ENCODE assay signal across 1 cellular context in genomic region chr9:131078427-131079366, GRCh38.
TF ChIP-seq lines count a peak whose summit lies in the region.

No MANE protein-coding gene starts in this region.

TF ChIP-seq in HepG2, 621 proteins besides CTCF, POLR2A, EP300 and RAD21 (continued from another document and continues in another):
- no peak; the same call in 1 of the 2 replicates for TF ChIP-seq ZNF607 (CRISPR knock-in tag; IDR thresholded peaks at IDR 0.05; ENCODE audit: borderline replicate concordance)
- TF ChIP-seq, protein P1, sequence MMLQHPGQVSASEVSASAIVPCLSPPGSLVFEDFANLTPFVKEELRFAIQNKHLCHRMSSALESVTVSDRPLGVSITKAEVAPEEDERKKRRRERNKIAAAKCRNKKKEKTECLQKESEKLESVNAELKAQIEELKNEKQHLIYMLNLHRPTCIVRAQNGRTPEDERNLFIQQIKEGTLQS (CRISPR knock-in tag; IDR thresholded peaks at IDR 0.05) = 0 out of 2 replicates have a peak, but pooled peaks have one; percentile 25
- TF ChIP-seq, protein P2, sequence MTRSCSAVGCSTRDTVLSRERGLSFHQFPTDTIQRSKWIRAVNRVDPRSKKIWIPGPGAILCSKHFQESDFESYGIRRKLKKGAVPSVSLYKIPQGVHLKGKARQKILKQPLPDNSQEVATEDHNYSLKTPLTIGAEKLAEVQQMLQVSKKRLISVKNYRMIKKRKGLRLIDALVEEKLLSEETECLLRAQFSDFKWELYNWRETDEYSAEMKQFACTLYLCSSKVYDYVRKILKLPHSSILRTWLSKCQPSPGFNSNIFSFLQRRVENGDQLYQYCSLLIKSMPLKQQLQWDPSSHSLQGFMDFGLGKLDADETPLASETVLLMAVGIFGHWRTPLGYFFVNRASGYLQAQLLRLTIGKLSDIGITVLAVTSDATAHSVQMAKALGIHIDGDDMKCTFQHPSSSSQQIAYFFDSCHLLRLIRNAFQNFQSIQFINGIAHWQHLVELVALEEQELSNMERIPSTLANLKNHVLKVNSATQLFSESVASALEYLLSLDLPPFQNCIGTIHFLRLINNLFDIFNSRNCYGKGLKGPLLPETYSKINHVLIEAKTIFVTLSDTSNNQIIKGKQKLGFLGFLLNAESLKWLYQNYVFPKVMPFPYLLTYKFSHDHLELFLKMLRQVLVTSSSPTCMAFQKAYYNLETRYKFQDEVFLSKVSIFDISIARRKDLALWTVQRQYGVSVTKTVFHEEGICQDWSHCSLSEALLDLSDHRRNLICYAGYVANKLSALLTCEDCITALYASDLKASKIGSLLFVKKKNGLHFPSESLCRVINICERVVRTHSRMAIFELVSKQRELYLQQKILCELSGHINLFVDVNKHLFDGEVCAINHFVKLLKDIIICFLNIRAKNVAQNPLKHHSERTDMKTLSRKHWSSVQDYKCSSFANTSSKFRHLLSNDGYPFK (CRISPR knock-in tag; IDR thresholded peaks at IDR 0.05; ENCODE audit: borderline replicate concordance) = peak; percentile 40; the same call in 1 of the 2 replicates
- TF ChIP-seq KAT7 (CRISPR knock-in tag; IDR thresholded peaks at IDR 0.05; ENCODE audit: borderline replicate concordance) = no peak
- TF ChIP-seq REPIN1 (CRISPR knock-in tag; IDR thresholded peaks at IDR 0.05; ENCODE audit: borderline replicate concordance, low read depth) = 0 out of 2 replicates have a peak, but pooled peaks have one; percentile 37
- TF ChIP-seq PHF21A (CRISPR knock-in tag; IDR thresholded peaks at IDR 0.05) = 0 out of 2 replicates have a peak, but pooled peaks have one; percentile 18
- TF ChIP-seq TRIM22 (IDR thresholded peaks at IDR 0.05) = no peak
- no peak for TF ChIP-seq NKX3-1 (CRISPR knock-in tag; IDR thresholded peaks at IDR 0.05)
- no peak for TF ChIP-seq ADNP (CRISPR knock-in tag; IDR thresholded peaks at IDR 0.05)
- no peak for TF ChIP-seq POLR2G (IDR thresholded peaks at IDR 0.05; ENCODE audit: low read depth, low read length)
- no peak for TF ChIP-seq ZNF260 (CRISPR knock-in tag; IDR thresholded peaks at IDR 0.05; ENCODE audit: borderline replicate concordance, low read depth)
- TF ChIP-seq PCBP1 (IDR thresholded peaks at IDR 0.05; ENCODE audit: borderline replicate concordance, low read depth, low read length) = no peak
- no peak for TF ChIP-seq U2AF2 (IDR thresholded peaks at IDR 0.05; ENCODE audit: low read depth, low read length)
- no peak for TF ChIP-seq ZBTB3 (CRISPR knock-in tag; IDR thresholded peaks at IDR 0.05; ENCODE audit: borderline replicate concordance, low read depth)
- TF ChIP-seq ZBTB7A (CRISPR knock-in tag; IDR thresholded peaks at IDR 0.05) = no peak
- TF ChIP-seq ZNF350 (CRISPR knock-in tag; IDR thresholded peaks at IDR 0.05; ENCODE audit: borderline replicate concordance, low read depth) = peak; percentile 27; the same call in 1 of the 2 replicates
- TF ChIP-seq GPN1 (CRISPR knock-in tag; IDR thresholded peaks at IDR 0.05; ENCODE audit: borderline replicate concordance) = no peak
- TF ChIP-seq RBM22 (optimal IDR thresholded peaks at IDR 0.05; ENCODE audit: low read length) = no peak
- TF ChIP-seq FOXK1 (CRISPR knock-in tag; IDR thresholded peaks at IDR 0.05; ENCODE audit: borderline replicate concordance, low read depth) = no peak
- no peak for TF ChIP-seq PHF5A (CRISPR knock-in tag; IDR thresholded peaks at IDR 0.05; ENCODE audit: low read depth, unreplicated experiment)
- TF ChIP-seq ZNF136 (CRISPR knock-in tag; IDR thresholded peaks at IDR 0.05; ENCODE audit: low read depth) = no peak
- TF ChIP-seq ZBTB4 (CRISPR knock-in tag; IDR thresholded peaks at IDR 0.05; ENCODE audit: borderline replicate concordance) = no peak; the same call in 1 of the 2 replicates
- no peak for TF ChIP-seq TSC22D2 (CRISPR knock-in tag; IDR thresholded peaks at IDR 0.05; ENCODE audit: borderline replicate concordance)
- no peak for TF ChIP-seq GATA4 (IDR thresholded peaks at IDR 0.05; ENCODE audit: borderline replicate concordance, low read depth)
- no peak for TF ChIP-seq SNAPC5 (CRISPR knock-in tag; IDR thresholded peaks at IDR 0.05; ENCODE audit: borderline replicate concordance)
- TF ChIP-seq, protein P3, sequence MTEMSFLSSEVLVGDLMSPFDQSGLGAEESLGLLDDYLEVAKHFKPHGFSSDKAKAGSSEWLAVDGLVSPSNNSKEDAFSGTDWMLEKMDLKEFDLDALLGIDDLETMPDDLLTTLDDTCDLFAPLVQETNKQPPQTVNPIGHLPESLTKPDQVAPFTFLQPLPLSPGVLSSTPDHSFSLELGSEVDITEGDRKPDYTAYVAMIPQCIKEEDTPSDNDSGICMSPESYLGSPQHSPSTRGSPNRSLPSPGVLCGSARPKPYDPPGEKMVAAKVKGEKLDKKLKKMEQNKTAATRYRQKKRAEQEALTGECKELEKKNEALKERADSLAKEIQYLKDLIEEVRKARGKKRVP (CRISPR knock-in tag; IDR thresholded peaks at IDR 0.05) = peak in 1 of 2 experiments; percentile 94; a peak in 2 of 4 replicates
- TF ChIP-seq ZNF180 (CRISPR knock-in tag; IDR thresholded peaks at IDR 0.05; ENCODE audit: borderline replicate concordance, low read depth) = no peak
- no peak for TF ChIP-seq ARNT (IDR thresholded peaks at IDR 0.05)
- TF ChIP-seq ZNF280B (CRISPR knock-in tag; IDR thresholded peaks at IDR 0.05; ENCODE audit: borderline replicate concordance) = no peak
- TF ChIP-seq MXI1 (IDR thresholded peaks at IDR 0.05; ENCODE audit: borderline replicate concordance, low read depth, low read length) = no peak
- no peak for TF ChIP-seq ARHGAP35 (CRISPR knock-in tag; IDR thresholded peaks at IDR 0.05; ENCODE audit: borderline replicate concordance)
- peak; percentile 19; the same call in 1 of the 2 replicates for TF ChIP-seq KDM5B (CRISPR knock-in tag; IDR thresholded peaks at IDR 0.05; ENCODE audit: borderline replicate concordance)
- no peak for TF ChIP-seq SRSF1 (optimal IDR thresholded peaks at IDR 0.05; ENCODE audit: low read depth, low read length)
- TF ChIP-seq NONO (IDR thresholded peaks at IDR 0.05) = no peak
- 0 out of 2 replicates have a peak, but pooled peaks have one; percentile 40 for TF ChIP-seq NONO (CRISPR knock-in tag; conservative IDR thresholded peaks at IDR 0.05)
- TF ChIP-seq, protein P4, sequence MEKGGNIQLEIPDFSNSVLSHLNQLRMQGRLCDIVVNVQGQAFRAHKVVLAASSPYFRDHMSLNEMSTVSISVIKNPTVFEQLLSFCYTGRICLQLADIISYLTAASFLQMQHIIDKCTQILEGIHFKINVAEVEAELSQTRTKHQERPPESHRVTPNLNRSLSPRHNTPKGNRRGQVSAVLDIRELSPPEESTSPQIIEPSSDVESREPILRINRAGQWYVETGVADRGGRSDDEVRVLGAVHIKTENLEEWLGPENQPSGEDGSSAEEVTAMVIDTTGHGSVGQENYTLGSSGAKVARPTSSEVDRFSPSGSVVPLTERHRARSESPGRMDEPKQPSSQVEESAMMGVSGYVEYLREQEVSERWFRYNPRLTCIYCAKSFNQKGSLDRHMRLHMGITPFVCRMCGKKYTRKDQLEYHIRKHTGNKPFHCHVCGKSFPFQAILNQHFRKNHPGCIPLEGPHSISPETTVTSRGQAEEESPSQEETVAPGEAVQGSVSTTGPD (CRISPR knock-in tag; IDR thresholded peaks at IDR 0.05) = no peak
- no peak for TF ChIP-seq IRF1 (CRISPR knock-in tag; IDR thresholded peaks at IDR 0.05; ENCODE audit: low read depth)
- no peak for TF ChIP-seq SMARCC2 (IDR thresholded peaks at IDR 0.05)
- TF ChIP-seq LCORL (IDR thresholded peaks at IDR 0.05) = no peak
- TF ChIP-seq LCORL (CRISPR knock-in tag; IDR thresholded peaks at IDR 0.05) = no peak
- TF ChIP-seq KDM3A (CRISPR knock-in tag; IDR thresholded peaks at IDR 0.05; ENCODE audit: low read depth) = no peak
- TF ChIP-seq SNRNP70 (IDR thresholded peaks at IDR 0.05; ENCODE audit: low read depth, low read length) = no peak
- no peak for TF ChIP-seq ZNF530 (CRISPR knock-in tag; IDR thresholded peaks at IDR 0.05; ENCODE audit: low read depth)
- no peak for TF ChIP-seq ZNF629 (CRISPR knock-in tag; conservative IDR thresholded peaks at IDR 0.05)
- no peak for TF ChIP-seq ZNF710 (CRISPR knock-in tag; IDR thresholded peaks at IDR 0.05; ENCODE audit: borderline replicate concordance)
- no peak for TF ChIP-seq MAFG (CRISPR knock-in tag; IDR thresholded peaks at IDR 0.05)
- no peak for TF ChIP-seq XRCC5 (optimal IDR thresholded peaks at IDR 0.05; ENCODE audit: low read length)
- TF ChIP-seq, protein P5, sequence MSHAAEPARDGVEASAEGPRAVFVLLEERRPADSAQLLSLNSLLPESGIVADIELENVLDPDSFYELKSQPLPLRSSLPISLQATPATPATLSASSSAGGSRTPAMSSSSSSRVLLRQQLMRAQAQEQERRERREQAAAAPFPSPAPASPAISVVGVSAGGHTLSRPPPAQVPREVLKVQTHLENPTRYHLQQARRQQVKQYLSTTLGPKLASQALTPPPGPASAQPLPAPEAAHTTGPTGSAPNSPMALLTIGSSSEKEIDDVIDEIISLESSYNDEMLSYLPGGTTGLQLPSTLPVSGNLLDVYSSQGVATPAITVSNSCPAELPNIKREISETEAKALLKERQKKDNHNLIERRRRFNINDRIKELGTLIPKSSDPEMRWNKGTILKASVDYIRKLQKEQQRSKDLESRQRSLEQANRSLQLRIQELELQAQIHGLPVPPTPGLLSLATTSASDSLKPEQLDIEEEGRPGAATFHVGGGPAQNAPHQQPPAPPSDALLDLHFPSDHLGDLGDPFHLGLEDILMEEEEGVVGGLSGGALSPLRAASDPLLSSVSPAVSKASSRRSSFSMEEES (CRISPR knock-in tag; IDR thresholded peaks at IDR 0.05) = no peak
- TF ChIP-seq PRPF4 (IDR thresholded peaks at IDR 0.05; ENCODE audit: low read depth, low read length, poor library complexity, severe bottlenecking) = no peak
- peak; percentile 70 for TF ChIP-seq ZNF264 (CRISPR knock-in tag; IDR thresholded peaks at IDR 0.05)
